ENCODE assay signal across 1 cellular context in the genomic region with DNA sequence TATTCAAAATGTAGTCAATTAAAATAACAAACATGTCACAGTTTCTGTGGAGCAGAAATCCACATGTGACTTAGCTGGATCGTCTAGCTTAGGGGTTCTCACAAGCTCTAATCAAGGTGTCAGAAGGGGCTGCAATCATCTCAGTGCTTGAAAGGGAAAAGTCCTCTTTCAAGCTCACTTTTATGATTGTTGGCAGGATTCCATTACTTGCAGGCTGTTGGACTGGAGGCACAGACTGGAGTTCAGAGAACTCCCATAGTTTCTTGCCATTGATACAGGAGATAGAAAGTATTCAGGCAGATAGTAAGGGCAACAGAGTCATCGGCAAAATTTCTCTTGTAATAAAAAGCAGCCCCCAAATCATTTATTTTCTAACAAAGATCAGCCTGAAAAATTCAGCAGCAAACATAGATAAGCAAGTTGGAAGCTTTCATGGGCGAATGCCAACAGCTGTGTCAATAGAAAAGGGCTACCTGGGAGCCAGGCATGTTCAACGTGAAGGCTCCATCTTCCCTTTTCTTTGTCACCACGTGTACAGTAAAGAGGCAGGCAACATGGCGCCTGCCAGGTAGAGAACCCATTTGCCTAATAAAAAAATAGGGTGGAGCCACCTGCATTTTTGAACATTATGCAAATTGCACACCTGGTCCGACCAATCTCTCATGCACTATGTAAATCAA.
TF ChIP-seq lines count a peak whose summit lies in the region.

No MANE protein-coding gene starts in this region.

TF ChIP-seq in GM23338, 12 proteins besides CTCF, POLR2A, EP300 and RAD21 (continued from another document):
- TF ChIP-seq, protein P1, sequence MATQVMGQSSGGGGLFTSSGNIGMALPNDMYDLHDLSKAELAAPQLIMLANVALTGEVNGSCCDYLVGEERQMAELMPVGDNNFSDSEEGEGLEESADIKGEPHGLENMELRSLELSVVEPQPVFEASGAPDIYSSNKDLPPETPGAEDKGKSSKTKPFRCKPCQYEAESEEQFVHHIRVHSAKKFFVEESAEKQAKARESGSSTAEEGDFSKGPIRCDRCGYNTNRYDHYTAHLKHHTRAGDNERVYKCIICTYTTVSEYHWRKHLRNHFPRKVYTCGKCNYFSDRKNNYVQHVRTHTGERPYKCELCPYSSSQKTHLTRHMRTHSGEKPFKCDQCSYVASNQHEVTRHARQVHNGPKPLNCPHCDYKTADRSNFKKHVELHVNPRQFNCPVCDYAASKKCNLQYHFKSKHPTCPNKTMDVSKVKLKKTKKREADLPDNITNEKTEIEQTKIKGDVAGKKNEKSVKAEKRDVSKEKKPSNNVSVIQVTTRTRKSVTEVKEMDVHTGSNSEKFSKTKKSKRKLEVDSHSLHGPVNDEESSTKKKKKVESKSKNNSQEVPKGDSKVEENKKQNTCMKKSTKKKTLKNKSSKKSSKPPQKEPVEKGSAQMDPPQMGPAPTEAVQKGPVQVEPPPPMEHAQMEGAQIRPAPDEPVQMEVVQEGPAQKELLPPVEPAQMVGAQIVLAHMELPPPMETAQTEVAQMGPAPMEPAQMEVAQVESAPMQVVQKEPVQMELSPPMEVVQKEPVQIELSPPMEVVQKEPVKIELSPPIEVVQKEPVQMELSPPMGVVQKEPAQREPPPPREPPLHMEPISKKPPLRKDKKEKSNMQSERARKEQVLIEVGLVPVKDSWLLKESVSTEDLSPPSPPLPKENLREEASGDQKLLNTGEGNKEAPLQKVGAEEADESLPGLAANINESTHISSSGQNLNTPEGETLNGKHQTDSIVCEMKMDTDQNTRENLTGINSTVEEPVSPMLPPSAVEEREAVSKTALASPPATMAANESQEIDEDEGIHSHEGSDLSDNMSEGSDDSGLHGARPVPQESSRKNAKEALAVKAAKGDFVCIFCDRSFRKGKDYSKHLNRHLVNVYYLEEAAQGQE (IDR thresholded peaks at IDR 0.05; ENCODE audit: unreplicated experiment): no peak
- TF ChIP-seq STAT1 (IDR thresholded peaks at IDR 0.05; ENCODE audit: unreplicated experiment) (no peak), ZNF114 (CRISPR knock-in tag; IDR thresholded peaks at IDR 0.05) (no peak), POLR2AphosphoS5 (IDR thresholded peaks at IDR 0.05; ENCODE audit: low read depth) (no peak), EZH2 (IDR thresholded peaks at IDR 0.05; ENCODE audit: low read depth, unreplicated experiment) (no peak), CREB1 (CRISPR knock-in tag; IDR thresholded peaks at IDR 0.05; ENCODE audit: low read depth) (no peak), ZNF331 (CRISPR knock-in tag; IDR thresholded peaks at IDR 0.05; ENCODE audit: low read depth) (no peak)
